In the genomic region with DNA sequence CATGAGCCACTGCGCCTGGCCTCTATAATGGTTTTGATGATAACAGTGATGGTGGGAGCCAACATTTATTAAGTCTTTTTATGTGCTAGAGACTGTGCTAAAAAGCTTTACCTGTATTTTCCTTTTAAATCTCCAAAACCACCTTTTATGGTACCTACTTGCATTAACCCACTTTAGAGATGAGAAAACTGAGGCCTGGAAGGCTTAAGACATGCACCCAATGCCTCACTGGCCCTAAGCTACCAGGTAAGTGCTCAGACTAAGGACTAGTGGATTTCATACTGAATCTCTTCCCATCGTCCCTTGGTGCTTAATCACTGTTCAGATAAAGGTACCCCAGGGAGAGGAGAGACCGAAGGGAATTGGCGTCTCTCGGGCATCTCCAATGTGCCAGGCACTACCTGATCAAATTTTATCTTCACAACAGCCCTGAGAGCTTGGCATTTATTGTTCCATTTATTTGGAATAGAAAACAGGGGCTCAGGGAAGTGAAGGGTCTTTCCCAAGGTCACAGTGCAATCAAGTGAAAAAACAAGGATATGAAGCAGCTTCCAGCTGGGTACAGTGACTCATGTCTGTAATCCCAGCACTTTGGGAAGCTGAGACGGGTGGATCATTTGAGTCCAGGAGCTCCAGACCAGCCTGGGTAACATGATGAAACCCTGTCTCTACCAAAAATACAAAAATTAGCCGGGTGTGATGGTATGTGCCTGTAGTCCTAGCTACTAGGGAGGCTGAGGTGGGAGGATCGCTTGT, we compare ENCODE assay signal across 16 cellular contexts.
DNase-seq lines count a peak whose midpoint lies in the region; ATAC-seq and TF ChIP-seq lines count a peak whose summit lies in the region.
"Had no signal": no experiment of that assay in that cellular context is flagged by ENCODE, and none has a peak within 500 bp of the region (broad histone marks: within the 10 kb centered on the region; RNA-seq: fewer than 3 reads in every experiment).

No MANE protein-coding gene starts in this region.

- no peaks in the 10 kb centered on the region for H3K9me3 Mint-ChIP-seq in naive thymus-derived CD4-positive, alpha-beta T cell
- no peaks in the 10 kb centered on the region for H3K9me3 Mint-ChIP-seq in stimulated activated effector memory CD8-positive, alpha-beta T cell treated with anti-CD3 and anti-CD28 coated beads, Interleukin-12 subunit alpha, Interleukin-12 subunit beta, amount 100 ng/mL, for 72 hours

- H3K4me3 Mint-ChIP-seq in naive thymus-derived CD4-positive, alpha-beta T cell = no peak overlapping the region
- no peak overlapping the region for H3K4me3 Mint-ChIP-seq in stimulated activated effector memory CD8-positive, alpha-beta T cell treated with anti-CD3 and anti-CD28 coated beads, Interleukin-12 subunit alpha, Interleukin-12 subunit beta, amount 100 ng/mL, for 72 hours
- H3K4me3 Mint-ChIP-seq: activated CD8-positive, alpha-beta T cell treated with anti-CD3 and anti-CD28 coated beads, Interleukin-2, amount 10 ng/mL, durations not matched to agents 7 days and 5 days had no signal

- no peak overlapping the region for H3K27ac Mint-ChIP-seq in naive thymus-derived CD4-positive, alpha-beta T cell
- H3K27ac Mint-ChIP-seq in stimulated activated effector memory CD8-positive, alpha-beta T cell treated with anti-CD3 and anti-CD28 coated beads, Interleukin-12 subunit alpha, Interleukin-12 subunit beta, amount 100 ng/mL, for 72 hours = no peak overlapping the region
- H3K27ac Mint-ChIP-seq: activated CD8-positive, alpha-beta T cell treated with anti-CD3 and anti-CD28 coated beads, Interleukin-2, amount 10 ng/mL, durations not matched to agents 7 days and 5 days had no signal

- CTCF ChIA-PET in naive thymus-derived CD4-positive, alpha-beta T cell (lab: Charles Lee) = no interaction called here

- peaks cover 5 to 31% (median 14%) of the 10 kb centered on the region in 5 donors for H3K27me3 Mint-ChIP-seq in naive thymus-derived CD4-positive, alpha-beta T cell

- intact Hi-C loops in left lung (cut with DNase I) = no loop called here
- intact Hi-C loops in naive thymus-derived CD4-positive, alpha-beta T cell (cut with micrococcal nuclease) = no loop called here

- in situ Hi-C loops in Caki2 (cut with HindIII; ENCODE audit: low pct_unique_long_range_greater_than_20kb, low sequenced_read_pairs) = loop anchor here (25.0 kb wide), 1 partner anchor 176 kb away; a partner anchor contains a TSS

- no peak overlapping the region for H3K4me3 ChIP-seq in MG63
- H3K4me3 ChIP-seq in left lung = no peak overlapping the region
- no peak overlapping the region for H3K4me3 ChIP-seq in naive thymus-derived CD4-positive, alpha-beta T cell (ENCODE audit: low read length)
- H3K4me3 ChIP-seq: Peyer's patch, tibial nerve had no signal

- ATAC-seq in left lung (peak; percentile 15), HG02678 (IDR thresholded peaks at IDR 0.05; ENCODE audit: unreplicated experiment) (no peak), HG02642 (IDR thresholded peaks at IDR 0.05; ENCODE audit: poor library complexity, unreplicated experiment) (no peak)
- ATAC-seq in naive thymus-derived CD4-positive, alpha-beta T cell = no peak
- no peak for ATAC-seq in stimulated activated effector memory CD8-positive, alpha-beta T cell treated with anti-CD3 and anti-CD28 coated beads, Interleukin-12 subunit alpha, Interleukin-12 subunit beta, amount 100 ng/mL, for 72 hours

- TF ChIP-seq CTCF in left lung (IDR thresholded peaks at IDR 0.05) = no peak

- POLR2A ChIA-PET in naive thymus-derived CD4-positive, alpha-beta T cell (lab: Charles Lee) = no interaction called here

- DNase-seq in Caki2 (ENCODE audit: low read depth) = peak; percentile 41
- DNase-seq in MG63 = peak; percentile 61
- peak; percentile 45 for DNase-seq in dedifferentiated amniotic fluid mesenchymal stem cell (ENCODE audit: extremely low spot score)
- no peak for DNase-seq in left lung
- no peak for DNase-seq in naive thymus-derived CD4-positive, alpha-beta T cell
- no peak for DNase-seq in stimulated activated effector memory CD8-positive, alpha-beta T cell treated with anti-CD3 and anti-CD28 coated beads, Interleukin-12 subunit alpha, Interleukin-12 subunit beta, amount 100 ng/mL, for 72 hours (ENCODE audit: low spot score in 2 of 2)
- DNase-seq: NCI-H748 treated with DMSO at 0.1 percent for 48 hours, Peyer's patch, T-helper 1 cell had no signal

- no peaks in the 10 kb centered on the region for H3K27me3 ChIP-seq in MG63
- peaks cover 0 to 8% of the 10 kb centered on the region in 2 donors for H3K27me3 ChIP-seq in left lung
- H3K27me3 ChIP-seq in naive thymus-derived CD4-positive, alpha-beta T cell (ENCODE audit: control insufficient read depth in 2 of 2, insufficient read depth in 2 of 2, low read length in 2 of 2) = no peaks in the 10 kb centered on the region
- H3K27me3 ChIP-seq: BE2C, Peyer's patch, tibial nerve had no signal

- H3K36me3 ChIP-seq in MG63 (no peaks in the 10 kb centered on the region), left lung (no peaks in the 10 kb centered on the region)
- no peaks in the 10 kb centered on the region for H3K36me3 ChIP-seq in naive thymus-derived CD4-positive, alpha-beta T cell (ENCODE audit: control insufficient read depth in 2 of 3, insufficient read depth in 3 of 3, low read length in 3 of 3)
- H3K36me3 ChIP-seq: BE2C, WERI-Rb-1 had no signal

- peaks cover 6 to 11% (median 11%) of the 10 kb centered on the region in 7 donors for H3K4me1 Mint-ChIP-seq in naive thymus-derived CD4-positive, alpha-beta T cell
- peaks cover 19% of the 10 kb centered on the region for H3K4me1 Mint-ChIP-seq in stimulated activated effector memory CD8-positive, alpha-beta T cell treated with anti-CD3 and anti-CD28 coated beads, Interleukin-12 subunit alpha, Interleukin-12 subunit beta, amount 100 ng/mL, for 72 hours

- no peaks in the 10 kb centered on the region for H3K4me1 ChIP-seq in left lung
- peaks cover 0 to 8% of the 10 kb centered on the region in 2 donors for H3K4me1 ChIP-seq in naive thymus-derived CD4-positive, alpha-beta T cell (ENCODE audit: control insufficient read depth in 2 of 2, insufficient read depth in 2 of 2, low read length in 2 of 2)
- H3K4me1 ChIP-seq: BE2C, Peyer's patch, tibial nerve had no signal

- no peaks in the 10 kb centered on the region for H3K36me3 Mint-ChIP-seq in naive thymus-derived CD4-positive, alpha-beta T cell
- peaks cover 5% of the 10 kb centered on the region for H3K36me3 Mint-ChIP-seq in stimulated activated effector memory CD8-positive, alpha-beta T cell treated with anti-CD3 and anti-CD28 coated beads, Interleukin-12 subunit alpha, Interleukin-12 subunit beta, amount 100 ng/mL, for 72 hours

- H3K9me3 ChIP-seq in MG63 = no peaks in the 10 kb centered on the region
- no peaks in the 10 kb centered on the region for H3K9me3 ChIP-seq in left lung
- no peaks in the 10 kb centered on the region for H3K9me3 ChIP-seq in naive thymus-derived CD4-positive, alpha-beta T cell (ENCODE audit: control insufficient read depth in 2 of 3, low read length in 3 of 3)
- H3K9me3 ChIP-seq: BE2C, Peyer's patch, tibial nerve had no signal

- H3K27ac ChIP-seq in left lung = no peak overlapping the region
- H3K27ac ChIP-seq in naive thymus-derived CD4-positive, alpha-beta T cell (ENCODE audit: low read depth, low read length) = no peak overlapping the region
- H3K27ac ChIP-seq: epithelial cell of prostate, Peyer's patch, tibial nerve, WERI-Rb-1 had no signal

Comparison
In these comparisons a context has a peak if more than half of its experiments do, and no peak if none do; other contexts are left out.
1. DNase-seq: peak in Caki2 (single experiment), MG63 (single experiment) and dedifferentiated amniotic fluid mesenchymal stem cell (single experiment); none in left lung (0 of 2), naive thymus-derived CD4-positive, alpha-beta T cell (0 of 9) and stimulated activated effector memory CD8-positive, alpha-beta T cell treated with anti-CD3 and anti-CD28 coated beads, Interleukin-12 subunit alpha, Interleukin-12 subunit beta, amount 100 ng/mL, for 72 hours (0 of 2).